In genomic region chr10:111999915-112000302, GRCh38 we compare ENCODE assay signal across 1 cellular context.
TF ChIP-seq lines count a peak whose summit lies in the region.

No MANE protein-coding gene starts in this region.

TF ChIP-seq in GM23338, 12 proteins besides CTCF, POLR2A, EP300 and RAD21 (continued from another document):
- TF ChIP-seq REST (IDR thresholded peaks at IDR 0.05; ENCODE audit: unreplicated experiment): no peak
- TF ChIP-seq ZNF331 (CRISPR knock-in tag; IDR thresholded peaks at IDR 0.05; ENCODE audit: low read depth): no peak
- TF ChIP-seq NANOG (IDR thresholded peaks at IDR 0.05; ENCODE audit: borderline replicate concordance): no peak
- no peak for TF ChIP-seq POLR2AphosphoS5 (IDR thresholded peaks at IDR 0.05; ENCODE audit: low read depth)
- TF ChIP-seq EZH2phosphoT487 (IDR thresholded peaks at IDR 0.05; ENCODE audit: unreplicated experiment): no peak
- TF ChIP-seq ZNF462 (CRISPR knock-in tag; IDR thresholded peaks at IDR 0.05): no peak
- TF ChIP-seq CREB1 (CRISPR knock-in tag; IDR thresholded peaks at IDR 0.05; ENCODE audit: low read depth): no peak
